Comparison of ENCODE assay signal across 9 cellular contexts in the genomic region with DNA sequence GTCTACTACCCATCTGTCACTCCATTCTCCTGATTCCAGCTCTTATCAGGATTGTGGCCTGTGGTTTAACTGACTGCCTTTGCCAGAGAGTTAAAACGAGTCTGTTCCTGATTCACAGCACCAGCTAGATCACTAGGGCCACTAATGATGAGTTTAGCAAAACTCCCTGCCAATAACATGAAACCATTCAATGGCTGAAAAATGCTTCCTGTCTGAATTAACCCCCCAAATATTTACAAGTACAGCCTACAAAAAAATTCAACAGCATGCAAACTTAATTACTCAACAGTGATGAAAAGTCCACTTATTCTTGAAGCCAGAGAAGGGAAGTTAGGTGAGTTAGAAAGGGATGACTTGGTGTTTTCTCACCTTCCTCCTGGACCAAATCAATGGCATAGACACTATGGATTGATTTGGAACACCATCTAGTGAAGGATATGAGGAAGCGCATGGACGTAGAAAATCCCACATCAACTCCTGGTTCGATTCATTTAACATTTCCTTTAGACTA.
DNase-seq lines count a peak whose midpoint lies in the region; ATAC-seq and TF ChIP-seq lines count a peak whose summit lies in the region.
"Had no signal": no experiment of that assay in that cellular context is flagged by ENCODE, and none has a peak within 500 bp of the region (broad histone marks: within the 10 kb centered on the region; RNA-seq: fewer than 3 reads in every experiment).

No MANE protein-coding gene starts in this region.

- DNase-seq in COLO829 (ENCODE audit: low spot score), result peak; percentile 42
- peak; percentile 58 for DNase-seq in MV-4-11 (lab: John Stamatoyannopoulos, UW)
- peak; percentile 70 for DNase-seq in choroid plexus epithelial cell (ENCODE audit: low read depth)
- DNase-seq in lower leg skin (ENCODE audit: low spot score in 2 of 2), result no peak
- DNase-seq: T-helper 1 cell had no signal

- H3K36me3 ChIP-seq in mesodermal cell (ENCODE audit: control insufficient read depth, insufficient read depth, low read length), result no peaks in the 10 kb centered on the region

- 0 to 50% methylated on average over 1 of the region's 4 CpGs for WGBS in mesodermal cell (ENCODE audit: insufficient coverage in 2 of 2), 2 experiments
- 61 to 64% methylated on average over 4 of the region's 4 CpGs for WGBS in lower leg skin, 2 donors

- intact Hi-C loops in lower leg skin (cut with DNase I; ENCODE audit: low total_unique reads), result no loop called here

- no peak for ATAC-seq in HG02763 (IDR thresholded peaks at IDR 0.05; ENCODE audit: unreplicated experiment)
- ATAC-seq in HG03139 (IDR thresholded peaks at IDR 0.05; ENCODE audit: unreplicated experiment), result no peak
- ATAC-seq in HG03175 (IDR thresholded peaks at IDR 0.05; ENCODE audit: unreplicated experiment), result no peak

- no peak overlapping the region for H3K4me3 ChIP-seq in choroid plexus epithelial cell (ENCODE audit: low read depth, low read length)
- no peak overlapping the region for H3K4me3 ChIP-seq in mesodermal cell (ENCODE audit: extremely low read depth, insufficient read depth, low read length, poor library complexity, severe bottlenecking)
- H3K4me3 ChIP-seq in lower leg skin (ENCODE audit: low read depth, poor library complexity, severe bottlenecking), result no peak overlapping the region

- H3K27ac ChIP-seq in mesodermal cell (ENCODE audit: low read depth, low read length, severe bottlenecking), result peak overlapping the region; percentile 42

- TF ChIP-seq CTCF in choroid plexus epithelial cell (conservative IDR thresholded peaks at IDR 0.05; ENCODE audit: low read depth, low read length) (peak; percentile 73), lower leg skin (IDR thresholded peaks at IDR 0.05) (no peak)

- no peaks in the 10 kb centered on the region for H3K9me3 ChIP-seq in mesodermal cell (ENCODE audit: control insufficient read depth, low read length)

- peaks cover 17% of the 10 kb centered on the region for H3K4me1 ChIP-seq in mesodermal cell (ENCODE audit: control insufficient read depth, insufficient read depth, low read length, poor library complexity, severe bottlenecking)

- no peak for TF ChIP-seq POLR2A in lower leg skin (IDR thresholded peaks at IDR 0.05)

Comparison
In these comparisons a context has a peak if more than half of its experiments do, and no peak if none do; other contexts are left out.
1. DNase-seq: peak in COLO829 (single experiment), MV-4-11 (single experiment) and choroid plexus epithelial cell (single experiment); none in lower leg skin (0 of 2).